Comparison of ENCODE assay signal across 13 cellular contexts in genomic region chr5:86461169-86461956, GRCh38.
DNase-seq lines count a peak whose midpoint lies in the region; ATAC-seq and TF ChIP-seq lines count a peak whose summit lies in the region.
"Had no signal": no experiment of that assay in that cellular context is flagged by ENCODE, and none has a peak within 500 bp of the region (broad histone marks: within the 10 kb centered on the region; RNA-seq: fewer than 3 reads in every experiment).

No MANE protein-coding gene starts in this region.

- no peaks in the 10 kb centered on the region for H3K36me3 ChIP-seq in right lobe of liver
- H3K36me3 ChIP-seq: esophagus squamous epithelium had no signal

- ATAC-seq in right lobe of liver = peak; percentile 45 to 93 (median 75)
- ATAC-seq in right cardiac atrium = no peak
- no peak for ATAC-seq in activated CD8-positive, alpha-beta T cell treated with anti-CD3 and anti-CD28 coated beads for 36 hours

- H3K27ac Mint-ChIP-seq in activated CD8-positive, alpha-beta T cell treated with anti-CD3 and anti-CD28 coated beads for 36 hours = no peak overlapping the region
- H3K27ac Mint-ChIP-seq: H9 had no signal

- TF ChIP-seq RAD21 in Ishikawa (IDR thresholded peaks at IDR 0.05; ENCODE audit: low read depth) = no peak

- peak overlapping the region in 2 of 3 donors; percentile 28 to 46 for H3K27ac ChIP-seq in right lobe of liver
- H3K27ac ChIP-seq in right cardiac atrium (ENCODE audit: low read length) = no peak overlapping the region
- H3K27ac ChIP-seq: esophagus squamous epithelium had no signal

- WGBS in right lobe of liver (ENCODE audit: insufficient coverage, low coverage, low lambda C conversion rate, missing lambda C conversion rate) = 14% methylated on average over 3 of the region's 4 CpGs
- 32% methylated on average over 4 of the region's 4 CpGs for WGBS in right cardiac atrium

- CTCF ChIA-PET in activated CD8-positive, alpha-beta T cell treated with anti-CD3 and anti-CD28 coated beads for 36 hours (lab: Charles Lee) = no interaction called here

- in situ Hi-C loops in KBM-7 (cut with MboI; ENCODE audit: low pct_unique_long_range_greater_than_20kb, low sequenced_read_pairs) = no loop called here

- H3K4me1 Mint-ChIP-seq in activated CD8-positive, alpha-beta T cell treated with anti-CD3 and anti-CD28 coated beads for 36 hours (ENCODE audit: low read depth) = no peaks in the 10 kb centered on the region

- H3K4me3 ChIP-seq in right lobe of liver (no peak overlapping the region), right cardiac atrium (ENCODE audit: low read length) (no peak overlapping the region)
- H3K4me3 ChIP-seq: esophagus squamous epithelium had no signal

- TF ChIP-seq POLR2A in right lobe of liver (IDR thresholded peaks at IDR 0.05) = no peak

- TF ChIP-seq EP300 in Ishikawa (IDR thresholded peaks at IDR 0.05; ENCODE audit: borderline replicate concordance) = peak; percentile 42; the same call in 1 of the 2 replicates

- H3K36me3 Mint-ChIP-seq in activated CD8-positive, alpha-beta T cell treated with anti-CD3 and anti-CD28 coated beads for 36 hours (ENCODE audit: low read depth) = peaks cover 3% of the 10 kb centered on the region

- H3K9me3 Mint-ChIP-seq in activated CD8-positive, alpha-beta T cell treated with anti-CD3 and anti-CD28 coated beads for 36 hours = peaks cover 23% of the 10 kb centered on the region

- H3K27me3 ChIP-seq in right lobe of liver = no peaks in the 10 kb centered on the region
- no peaks in the 10 kb centered on the region for H3K27me3 ChIP-seq in right cardiac atrium (ENCODE audit: control insufficient read depth, insufficient read depth)
- H3K27me3 ChIP-seq: esophagus squamous epithelium had no signal

- peak; percentile 49 for DNase-seq in A172 (ENCODE audit: low spot score)
- peak; percentile 3 for DNase-seq in astrocyte of the hippocampus (ENCODE audit: low read depth, low spot score)
- no peak for DNase-seq in right lobe of liver
- no peak for DNase-seq in right cardiac atrium
- DNase-seq in activated CD8-positive, alpha-beta T cell treated with anti-CD3 and anti-CD28 coated beads for 36 hours = no peak
- DNase-seq in KBM-7 = no peak
- no peak for DNase-seq in HK-2 (ENCODE audit: unreplicated experiment)
- DNase-seq: activated CD4-positive, alpha-beta T cell treated with anti-CD3 and anti-CD28 coated beads for 1 hour; esophagus squamous epithelium; H9; nucleus accumbens; substantia nigra had no signal

- no peaks in the 10 kb centered on the region for H3K9me3 ChIP-seq in right lobe of liver
- H3K9me3 ChIP-seq in right cardiac atrium (ENCODE audit: control insufficient read depth, low read length) = peaks cover 4% of the 10 kb centered on the region

- POLR2A ChIA-PET in activated CD8-positive, alpha-beta T cell treated with anti-CD3 and anti-CD28 coated beads for 36 hours (lab: Charles Lee) = no interaction called here

- H3K4me3 Mint-ChIP-seq in activated CD8-positive, alpha-beta T cell treated with anti-CD3 and anti-CD28 coated beads for 36 hours = no peak overlapping the region
- H3K4me3 Mint-ChIP-seq: H9 had no signal

- H3K4me1 ChIP-seq in right lobe of liver = no peaks in the 10 kb centered on the region
- H3K4me1 ChIP-seq in right cardiac atrium (ENCODE audit: control insufficient read depth, insufficient read depth, low read length) = no peaks in the 10 kb centered on the region
- H3K4me1 ChIP-seq: esophagus squamous epithelium had no signal

- no peaks in the 10 kb centered on the region for H3K27me3 Mint-ChIP-seq in activated CD8-positive, alpha-beta T cell treated with anti-CD3 and anti-CD28 coated beads for 36 hours

- intact Hi-C loops in right lobe of liver (cut with DNase I) = no loop called here
- intact Hi-C loops in right cardiac atrium (cut with DNase I) = no loop called here
- intact Hi-C loops in activated CD8-positive, alpha-beta T cell treated with anti-CD3 and anti-CD28 coated beads for 36 hours (cut with micrococcal nuclease) = no loop called here

- no peak for TF ChIP-seq CTCF in right lobe of liver (IDR thresholded peaks at IDR 0.05)
- no peak for TF ChIP-seq CTCF in activated CD8-positive, alpha-beta T cell treated with anti-CD3 and anti-CD28 coated beads for 36 hours (IDR thresholded peaks at IDR 0.05)

TF ChIP-seq in Ishikawa, 13 proteins besides CTCF, POLR2A, EP300 and RAD21:
- TF ChIP-seq, protein P1, sequence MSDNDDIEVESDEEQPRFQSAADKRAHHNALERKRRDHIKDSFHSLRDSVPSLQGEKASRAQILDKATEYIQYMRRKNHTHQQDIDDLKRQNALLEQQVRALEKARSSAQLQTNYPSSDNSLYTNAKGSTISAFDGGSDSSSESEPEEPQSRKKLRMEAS (IDR thresholded peaks at IDR 0.05) = 0 out of 2 replicates have a peak, but pooled peaks have one; percentile 15
- 0 out of 2 replicates have a peak, but pooled peaks have one; percentile 15 for TF ChIP-seq FOXM1 (IDR thresholded peaks at IDR 0.05; ENCODE audit: borderline replicate concordance, low read depth)
- TF ChIP-seq YY1 (IDR thresholded peaks at IDR 0.05; ENCODE audit: low read depth) = 0 out of 2 replicates have a peak, but pooled peaks have one; percentile 13
- TF ChIP-seq CREB1 (IDR thresholded peaks at IDR 0.05; ENCODE audit: low read depth) = no peak
- TF ChIP-seq NFIC (IDR thresholded peaks at IDR 0.05) = peak; percentile 78
- TF ChIP-seq CEBPB (IDR thresholded peaks at IDR 0.05) = peak; percentile 25; the same call in 1 of the 2 replicates
- TF ChIP-seq TEAD4 (IDR thresholded peaks at IDR 0.05) = peak; percentile 46
- TF ChIP-seq REST (IDR thresholded peaks at IDR 0.05; ENCODE audit: low read depth) = no peak

Comparison
In these comparisons a context has a peak if more than half of its experiments do, and no peak if none do; other contexts are left out.
1. DNase-seq: peak in A172 (single experiment) and astrocyte of the hippocampus (single experiment); none in right lobe of liver (0 of 3), right cardiac atrium (0 of 3), activated CD8-positive, alpha-beta T cell treated with anti-CD3 and anti-CD28 coated beads for 36 hours (single experiment), KBM-7 (single experiment) and HK-2 (single experiment).
2. ATAC-seq: peak in right lobe of liver (4 of 4); none in right cardiac atrium (0 of 2) and activated CD8-positive, alpha-beta T cell treated with anti-CD3 and anti-CD28 coated beads for 36 hours (single experiment).